13 cellular contexts compared by ENCODE assay signal in genomic region chr1:42177551-42177981, GRCh38. TPM values are rescaled to one million over a fixed set of nuclear protein-coding genes. Genes with fewer than 3 reads are reported as not detected.
A peak's percentile ranks its signal among the peaks of the same experiment; 100 is the strongest.
DNase-seq lines count a peak whose midpoint lies in the region; ATAC-seq, FAIRE-seq and TF ChIP-seq lines count a peak whose summit lies in the region.
"Had no signal": no experiment of that assay in that cellular context is flagged by ENCODE, and none has a peak within 500 bp of the region (broad histone marks: within the 10 kb centered on the region; RNA-seq: fewer than 3 reads in every experiment).

No MANE protein-coding gene starts in this region.

- H3K9me3 ChIP-seq in PC-3 (ENCODE audit: low read length), result no peaks in the 10 kb centered on the region
- H3K9me3 ChIP-seq: prostate gland, tibial nerve had no signal

- H3K27me3 Mint-ChIP-seq in immature natural killer cell (ENCODE audit: low read depth in 3 of 3), result peaks cover 0 to 7% (median 2%) of the 10 kb centered on the region in 3 donors

- peaks cover 51% of the 10 kb centered on the region for H3K36me3 Mint-ChIP-seq in stimulated activated effector memory CD8-positive, alpha-beta T cell treated with anti-CD3 and anti-CD28 coated beads, Interleukin-12 subunit alpha, Interleukin-12 subunit beta, amount 100 ng/mL, for 72 hours
- H3K36me3 Mint-ChIP-seq in immature natural killer cell, result peaks cover 4 to 13% (median 9%) of the 10 kb centered on the region in 3 donors

- peaks cover 9% of the 10 kb centered on the region for H3K36me3 ChIP-seq in PC-3 (ENCODE audit: low read depth, low read length)
- H3K36me3 ChIP-seq: prostate gland had no signal

- H3K4me1 ChIP-seq in PC-3 (ENCODE audit: insufficient read depth, low read length), result peaks cover 47% of the 10 kb centered on the region

- no peaks in the 10 kb centered on the region for H3K9me3 Mint-ChIP-seq in stimulated activated effector memory CD8-positive, alpha-beta T cell treated with anti-CD3 and anti-CD28 coated beads, Interleukin-12 subunit alpha, Interleukin-12 subunit beta, amount 100 ng/mL, for 72 hours
- H3K9me3 Mint-ChIP-seq in immature natural killer cell, result no peaks in the 10 kb centered on the region

- BruUV-seq in PC-3 (replicated peaks; lab: Mats Ljungman, UMichigan), result no TSS peak

- intact Hi-C loops in PC-3 (cut with micrococcal nuclease), result loop anchor here (2.0 to 10.0 kb wide), 3 partner anchors 163 to 603 kb away; no protein-coding TSS in a partner anchor

- TF ChIP-seq CTCF in PC-3 (conservative IDR thresholded peaks at IDR 0.05; ENCODE audit: low read depth, low read length), result no peak

- H3K4me2 ChIP-seq in PC-3 (ENCODE audit: low read length), result 0 out of 2 replicates have a peak overlapping the region, but pooled peaks have one; percentile 4

- H3K4me3 ChIP-seq in PC-3 (ENCODE audit: low read length), result no peak overlapping the region
- H3K4me3 ChIP-seq: K562, prostate gland, tibial nerve had no signal

- no peaks in the 10 kb centered on the region for H3K9me2 ChIP-seq in PC-3 (replicated peaks; ENCODE audit: low read length)

- CTCF ChIA-PET in PC-3 (lab: Charles Lee), result interaction anchor here (0.6 to 1.0 kb wide), 4 partner anchors 44 to 480 kb away, joined by 3 to 5 read pairs (median 3); no protein-coding TSS in a partner anchor

- H3K79me2 ChIP-seq in PC-3 (ENCODE audit: low read length), result no peaks in the 10 kb centered on the region

- peaks cover 4% of the 10 kb centered on the region for H3F3A ChIP-seq in PC-3 (ENCODE audit: low read length, unreplicated experiment)

- no peaks in the 10 kb centered on the region for H3K4me1 Mint-ChIP-seq in stimulated activated effector memory CD8-positive, alpha-beta T cell treated with anti-CD3 and anti-CD28 coated beads, Interleukin-12 subunit alpha, Interleukin-12 subunit beta, amount 100 ng/mL, for 72 hours
- peaks cover 7 to 14% of the 10 kb centered on the region in 2 donors for H3K4me1 Mint-ChIP-seq in immature natural killer cell

- peak overlapping the region; percentile 79 for H3K27ac Mint-ChIP-seq in stimulated activated effector memory CD8-positive, alpha-beta T cell treated with anti-CD3 and anti-CD28 coated beads, Interleukin-12 subunit alpha, Interleukin-12 subunit beta, amount 100 ng/mL, for 72 hours
- no peak overlapping the region for H3K27ac Mint-ChIP-seq in immature natural killer cell

- no peaks in the 10 kb centered on the region for H4K20me1 ChIP-seq in PC-3 (ENCODE audit: low read length)

- DNase-seq in DMS53 (lab: John Stamatoyannopoulos, UW) (peak; percentile 44), DMS53 treated with DMSO at 0.1 percent for 48 hours (lab: John Stamatoyannopoulos, UW; ENCODE audit: unreplicated experiment) (no peak), PC-3 (peak; percentile 62), frontal cortex (ENCODE audit: low spot score in 2 of 2) (peak; percentile 48 to 51), NCI-H1436 (lab: John Stamatoyannopoulos, UW) (no peak), immature natural killer cell (no peak)
- no peak for DNase-seq in stimulated activated effector memory CD8-positive, alpha-beta T cell treated with anti-CD3 and anti-CD28 coated beads, Interleukin-12 subunit alpha, Interleukin-12 subunit beta, amount 100 ng/mL, for 72 hours (ENCODE audit: low spot score in 2 of 2)
- DNase-seq in activated T-cell treated with anti-CD3 and anti-CD28 coated beads, Interleukin-2, amount 50 U/mL, for 1 hour, result no peak

- H3K4me3 Mint-ChIP-seq in stimulated activated effector memory CD8-positive, alpha-beta T cell treated with anti-CD3 and anti-CD28 coated beads, Interleukin-12 subunit alpha, Interleukin-12 subunit beta, amount 100 ng/mL, for 72 hours, result no peak overlapping the region
- H3K4me3 Mint-ChIP-seq in immature natural killer cell, result no peak overlapping the region

- no peaks in the 10 kb centered on the region for H3K27me3 ChIP-seq in PC-3 (ENCODE audit: low read length)
- H3K27me3 ChIP-seq: tibial nerve had no signal

- FAIRE-seq in frontal cortex (lab: Jason Lieb, UNC), result no peak
- FAIRE-seq: TTC549 had no signal

- peak; percentile 72 for ATAC-seq in PC-3
- no peak for ATAC-seq in stimulated activated effector memory CD8-positive, alpha-beta T cell treated with anti-CD3 and anti-CD28 coated beads, Interleukin-12 subunit alpha, Interleukin-12 subunit beta, amount 100 ng/mL, for 72 hours

- POLR2A ChIA-PET in PC-3 (lab: Charles Lee; ENCODE audit: unreplicated experiment), result interaction anchor here (0.6 kb wide), 1 partner anchor 285 kb away, joined by 18 read pairs; the partner anchor contains the start of gene CCDC30

- no peak overlapping the region for H2AFZ ChIP-seq in PC-3 (ENCODE audit: low read length)

- H3K27ac ChIP-seq in PC-3 (ENCODE audit: low read length), result peak overlapping the region; percentile 48
- H3K27ac ChIP-seq: 22Rv1 had no signal

- H3K9ac ChIP-seq in PC-3 (ENCODE audit: low read length), result no peak overlapping the region

RNA-seq across cellular contexts. Expression of gene GUCA2A, which starts 13.0 kb away (rescaled TPM):
- total RNA-seq in PC-3 (2014; rRNA removed), result not detected in 2 replicates
- total RNA-seq in frontal cortex, result not detected
- not detected for polyA plus RNA-seq in immature natural killer cell
- total RNA-seq: K562, prostate gland, tibial nerve had no signal
- polyA plus RNA-seq: K562 had no signal

RNA-seq across cellular contexts. Expression of gene GUCA2B, which starts 24.4 kb away (rescaled TPM):
- total RNA-seq in PC-3 (2014; rRNA removed) (not detected in 2 replicates), frontal cortex (not detected)
- not detected for polyA plus RNA-seq in immature natural killer cell
- total RNA-seq: K562, prostate gland, tibial nerve had no signal
- polyA plus RNA-seq: K562 had no signal

Comparison
In these comparisons a context has a peak if more than half of its experiments do, and no peak if none do; other contexts are left out.
1. DNase-seq: peak in DMS53 (single experiment), PC-3 (single experiment) and frontal cortex (2 of 2); none in DMS53 treated with DMSO at 0.1 percent for 48 hours (single experiment), stimulated activated effector memory CD8-positive, alpha-beta T cell treated with anti-CD3 and anti-CD28 coated beads, Interleukin-12 subunit alpha, Interleukin-12 subunit beta, amount 100 ng/mL, for 72 hours (0 of 2), activated T-cell treated with anti-CD3 and anti-CD28 coated beads, Interleukin-2, amount 50 U/mL, for 1 hour (single experiment), NCI-H1436 (single experiment) and immature natural killer cell (0 of 3).